Comparison of ENCODE assay signal across 32 cellular contexts in the genomic region with DNA sequence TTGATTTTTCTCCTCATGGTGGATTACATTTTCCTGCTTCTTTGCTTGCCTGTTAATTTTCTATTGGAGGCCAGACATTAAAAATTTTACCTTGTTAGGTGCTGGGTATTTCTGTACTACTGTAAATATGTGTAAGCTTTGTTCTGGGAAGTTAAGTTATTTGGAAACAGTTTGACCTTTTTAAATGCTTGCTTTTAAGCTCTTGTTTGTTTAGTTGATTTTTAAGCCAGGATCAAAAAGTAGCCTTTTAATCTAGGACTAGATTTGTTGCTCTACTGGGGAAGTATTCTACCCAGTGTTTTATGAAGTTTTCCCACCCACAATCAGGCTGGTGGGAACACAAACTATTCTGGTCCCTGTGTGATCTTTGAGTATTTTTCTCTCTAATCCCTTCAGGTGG.
"Had no signal": no experiment of that assay in that cellular context is flagged by ENCODE, and none has a peak within 500 bp of the region (broad histone marks: within the 10 kb centered on the region; RNA-seq: fewer than 3 reads in every experiment).

No MANE protein-coding gene starts in this region.

- H3K27me3 Mint-ChIP-seq: activated CD4-positive, alpha-beta memory T cell treated with anti-CD3 and anti-CD28 coated beads for 36 hours; activated CD4-positive, alpha-beta T cell treated with anti-CD3 and anti-CD28 coated beads, Interleukin-2, amount 10 ng/mL, durations not matched to agents 24 days and 14 days; activated CD8-positive, alpha-beta memory T cell treated with anti-CD3 and anti-CD28 coated beads, Interleukin-2, amount 10 ng/mL, durations not matched to agents 7 days and 5 days; activated naive CD4-positive, alpha-beta T cell treated with anti-CD3 and anti-CD28 coated beads, Interleukin-2, amount 50 U/mL, for 24 hours; activated naive CD8-positive, alpha-beta T cell treated with anti-CD3 and anti-CD28 coated beads for 36 hours; activated naive CD8-positive, alpha-beta T cell treated with anti-CD3 and anti-CD28 coated beads, Interleukin-2, amount 50 U/mL, for 24 hours had no signal

- H3K4me3 ChIP-seq: adrenal gland, breast epithelium, cardiac muscle cell, colonic mucosa, esophagus muscularis mucosa, gastrocnemius medialis, heart left ventricle had no signal

- H3K27ac Mint-ChIP-seq: activated CD4-positive, alpha-beta memory T cell treated with anti-CD3 and anti-CD28 coated beads for 36 hours; activated CD4-positive, alpha-beta T cell treated with anti-CD3 and anti-CD28 coated beads, Interleukin-2, amount 10 ng/mL, durations not matched to agents 24 days and 14 days; activated CD8-positive, alpha-beta memory T cell treated with anti-CD3 and anti-CD28 coated beads, Interleukin-2, amount 10 ng/mL, durations not matched to agents 7 days and 5 days; activated CD8-positive, alpha-beta T cell treated with anti-CD3 and anti-CD28 coated beads, Interleukin-2, amount 10 ng/mL, durations not matched to agents 7 days and 5 days; activated naive CD4-positive, alpha-beta T cell treated with anti-CD3 and anti-CD28 coated beads for 36 hours; activated naive CD4-positive, alpha-beta T cell treated with anti-CD3 and anti-CD28 coated beads, Interleukin-2, amount 50 U/mL, for 24 hours; activated naive CD8-positive, alpha-beta T cell treated with anti-CD3 and anti-CD28 coated beads for 36 hours; activated naive CD8-positive, alpha-beta T cell treated with anti-CD3 and anti-CD28 coated beads, Interleukin-2, amount 50 U/mL, for 24 hours; activated T-helper 1 cell treated with anti-CD3 and anti-CD28 coated beads, Interleukin-12 subunit alpha, Interleukin-12 subunit beta, Interleukin-2, Interleukin-4 antibody, amounts not matched to agents 30 ng/mL and 10 ng/mL and 1 ng/mL, durations not matched to agents 14 hours and 24 hours and 36 hours; activated T-helper 2 cell treated with anti-CD3 and anti-CD28 coated beads, Interferon-gamma antibody, Interleukin-2, Interleukin-4, amounts not matched to agents 10 μg/mL and 5 μg/mL and 100 μg/mL, durations not matched to agents 14 hours and 24 hours and 36 hours; brain; WTC11 had no signal

- DNase-seq: activated CD4-positive, alpha-beta memory T cell treated with anti-CD3 and anti-CD28 coated beads for 36 hours; activated CD4-positive, alpha-beta T cell treated with anti-CD3 and anti-CD28 coated beads for 1 hour; activated CD4-positive, alpha-beta T cell treated with anti-CD3 and anti-CD28 coated beads, Interleukin-2, amount 10 ng/mL, durations not matched to agents 24 days and 14 days; activated CD8-positive, alpha-beta memory T cell treated with anti-CD3 and anti-CD28 coated beads, Interleukin-2, amount 10 ng/mL, durations not matched to agents 7 days and 5 days; activated CD8-positive, alpha-beta memory T cell treated with anti-CD3 and anti-CD28 coated beads, Interleukin-2, amount 50 U/mL, for 4 hours; activated CD8-positive, alpha-beta T cell treated with anti-CD3 and anti-CD28 coated beads, Interleukin-2, amount 10 ng/mL, durations not matched to agents 7 days and 5 days; activated effector memory CD4-positive, alpha-beta T cell treated with anti-CD3 and anti-CD28 coated beads, Interleukin-2, amount 50 U/mL, for 16 hours; activated naive CD4-positive, alpha-beta T cell treated with anti-CD3 and anti-CD28 coated beads for 36 hours; activated naive CD8-positive, alpha-beta T cell treated with anti-CD3 and anti-CD28 coated beads for 36 hours; activated naive CD8-positive, alpha-beta T cell treated with anti-CD3 and anti-CD28 coated beads, Interleukin-2, amount 50 U/mL, for 24 hours; activated T-cell treated with anti-CD3 and anti-CD28 coated beads, Interleukin-2, amount 50 U/mL, for 1 hour; activated T-cell treated with anti-CD3 and anti-CD28 coated beads, Interleukin-2, amount 50 U/mL, for 48 hours; adrenal gland; amygdala; aorta; central memory CD4-positive, alpha-beta T cell; cerebellar nuclear complex; colonic mucosa; effector CD8-positive, alpha-beta T cell; foreskin keratinocyte; gastrocnemius medialis; glutamatergic neuron; heart left ventricle; T-helper 2 cell had no signal

- H3K36me3 ChIP-seq: adrenal gland, breast epithelium, cardiac muscle cell, colonic mucosa, esophagus muscularis mucosa, gastrocnemius medialis, heart left ventricle had no signal

- H3K4me1 Mint-ChIP-seq: brain, WTC11 had no signal

- H3K36me3 Mint-ChIP-seq: activated CD4-positive, alpha-beta memory T cell treated with anti-CD3 and anti-CD28 coated beads for 36 hours; WTC11 had no signal

- H3K4me1 ChIP-seq: adrenal gland, breast epithelium, colonic mucosa, foreskin keratinocyte, gastrocnemius medialis had no signal

- ATAC-seq: activated CD8-positive, alpha-beta memory T cell treated with anti-CD3 and anti-CD28 coated beads, Interleukin-2, amount 10 ng/mL, durations not matched to agents 7 days and 5 days; activated CD8-positive, alpha-beta T cell treated with anti-CD3 and anti-CD28 coated beads, Interleukin-2, amount 10 ng/mL, durations not matched to agents 7 days and 5 days; activated naive CD8-positive, alpha-beta T cell treated with anti-CD3 and anti-CD28 coated beads, Interleukin-2, amount 50 U/mL, for 24 hours; foreskin keratinocyte; gastrocnemius medialis; heart left ventricle; WTC11 had no signal

- H3K27me3 ChIP-seq: adrenal gland, colonic mucosa, esophagus muscularis mucosa, foreskin keratinocyte, gastrocnemius medialis, heart left ventricle had no signal

- H3K9me3 ChIP-seq: adrenal gland, breast epithelium, colonic mucosa, esophagus muscularis mucosa, gastrocnemius medialis, heart left ventricle had no signal

- H3K4me3 Mint-ChIP-seq: activated CD4-positive, alpha-beta memory T cell treated with anti-CD3 and anti-CD28 coated beads for 36 hours; activated CD4-positive, alpha-beta T cell treated with anti-CD3 and anti-CD28 coated beads, Interleukin-2, amount 10 ng/mL, durations not matched to agents 24 days and 14 days; activated CD8-positive, alpha-beta memory T cell treated with anti-CD3 and anti-CD28 coated beads, Interleukin-2, amount 10 ng/mL, durations not matched to agents 7 days and 5 days; activated CD8-positive, alpha-beta T cell treated with anti-CD3 and anti-CD28 coated beads, Interleukin-2, amount 10 ng/mL, durations not matched to agents 7 days and 5 days; activated naive CD4-positive, alpha-beta T cell treated with anti-CD3 and anti-CD28 coated beads for 36 hours; activated naive CD4-positive, alpha-beta T cell treated with anti-CD3 and anti-CD28 coated beads, Interleukin-2, amount 50 U/mL, for 24 hours; activated naive CD8-positive, alpha-beta T cell treated with anti-CD3 and anti-CD28 coated beads for 36 hours; activated naive CD8-positive, alpha-beta T cell treated with anti-CD3 and anti-CD28 coated beads, Interleukin-2, amount 50 U/mL, for 24 hours; activated T-helper 1 cell treated with anti-CD3 and anti-CD28 coated beads, Interleukin-12 subunit alpha, Interleukin-12 subunit beta, Interleukin-2, Interleukin-4 antibody, amounts not matched to agents 30 ng/mL and 10 ng/mL and 1 ng/mL, durations not matched to agents 14 hours and 24 hours and 36 hours; brain; WTC11 had no signal

- H3K9me3 Mint-ChIP-seq: activated CD4-positive, alpha-beta memory T cell treated with anti-CD3 and anti-CD28 coated beads for 36 hours; activated CD4-positive, alpha-beta T cell treated with anti-CD3 and anti-CD28 coated beads, Interleukin-2, amount 10 ng/mL, durations not matched to agents 24 days and 14 days; activated naive CD4-positive, alpha-beta T cell treated with anti-CD3 and anti-CD28 coated beads for 36 hours; activated naive CD4-positive, alpha-beta T cell treated with anti-CD3 and anti-CD28 coated beads, Interleukin-2, amount 50 U/mL, for 24 hours; activated naive CD8-positive, alpha-beta T cell treated with anti-CD3 and anti-CD28 coated beads for 36 hours; activated naive CD8-positive, alpha-beta T cell treated with anti-CD3 and anti-CD28 coated beads, Interleukin-2, amount 50 U/mL, for 24 hours; activated T-helper 1 cell treated with anti-CD3 and anti-CD28 coated beads, Interleukin-12 subunit alpha, Interleukin-12 subunit beta, Interleukin-2, Interleukin-4 antibody, amounts not matched to agents 30 ng/mL and 10 ng/mL and 1 ng/mL, durations not matched to agents 14 hours and 24 hours and 36 hours; activated T-helper 2 cell treated with anti-CD3 and anti-CD28 coated beads, Interferon-gamma antibody, Interleukin-2, Interleukin-4, amounts not matched to agents 10 μg/mL and 5 μg/mL and 100 μg/mL, durations not matched to agents 14 hours and 24 hours and 36 hours; WTC11 had no signal

- H3K27ac ChIP-seq: adrenal gland, breast epithelium, cardiac muscle cell, colonic mucosa, esophagus muscularis mucosa, foreskin keratinocyte, gastrocnemius medialis, heart left ventricle had no signal
